Comparison of ENCODE assay signal across 15 cellular contexts in the genomic region with DNA sequence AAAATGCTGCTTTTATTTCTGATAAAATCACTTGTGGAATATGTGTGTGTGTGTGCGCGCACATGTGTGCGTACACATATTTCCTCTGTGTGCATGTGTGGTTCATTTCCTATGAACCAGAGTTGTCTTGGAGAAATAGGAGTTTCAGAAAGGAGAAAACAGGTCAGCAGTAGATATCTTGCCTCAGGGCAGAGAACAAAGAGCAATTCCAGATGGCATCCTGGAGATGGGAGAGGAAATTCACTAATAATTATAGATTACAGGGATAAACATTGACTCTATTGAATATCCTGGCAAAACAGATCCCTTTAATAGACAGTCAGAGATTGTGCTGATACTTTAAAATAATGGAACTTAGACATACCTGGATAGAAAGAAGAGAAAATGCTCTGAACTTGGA.
"Had no signal": no experiment of that assay in that cellular context is flagged by ENCODE, and none has a peak within 500 bp of the region (broad histone marks: within the 10 kb centered on the region; RNA-seq: fewer than 3 reads in every experiment).

No MANE protein-coding gene starts in this region.

- H3K27me3 ChIP-seq: esophagus muscularis mucosa, right atrium auricular region had no signal

- H3K36me3 Mint-ChIP-seq: activated CD8-positive, alpha-beta memory T cell treated with anti-CD3 and anti-CD28 coated beads, Interleukin-2, amount 10 ng/mL, durations not matched to agents 7 days and 5 days; activated naive CD8-positive, alpha-beta T cell had no signal

- H3K36me3 ChIP-seq: esophagus muscularis mucosa, prostate gland, right atrium auricular region, thyroid gland had no signal

- DNase-seq: activated B cell treated with CpG ODN at 0.5 μM for 24 hours; activated CD4-positive, alpha-beta memory T cell treated with anti-CD3 and anti-CD28 coated beads, Interleukin-2, amount 10 ng/mL, durations not matched to agents 7 days and 5 days; activated CD4-positive, alpha-beta T cell treated with anti-CD3 and anti-CD28 coated beads for 48 hours; activated CD8-positive, alpha-beta memory T cell treated with anti-CD3 and anti-CD28 coated beads, Interleukin-2, amount 10 ng/mL, durations not matched to agents 7 days and 5 days; dermis blood vessel endothelial cell; effector memory CD4-positive, alpha-beta T cell; left ventricle myocardium superior; stimulated activated CD4-positive, alpha-beta T cell treated with anti-CD3 and anti-CD28 coated beads, Interleukin-2, amount 100 ng/mL, for 24 hours; stimulated activated naive CD4-positive, alpha-beta T cell treated with Interleukin-2 at 50 U/mL for 16 hours; thyroid gland had no signal

- H3K27ac Mint-ChIP-seq: activated B cell treated with CpG ODN at 0.5 μM for 24 hours; activated CD4-positive, alpha-beta memory T cell treated with anti-CD3 and anti-CD28 coated beads, Interleukin-2, amount 10 ng/mL, durations not matched to agents 7 days and 5 days; activated CD8-positive, alpha-beta memory T cell treated with anti-CD3 and anti-CD28 coated beads, Interleukin-2, amount 10 ng/mL, durations not matched to agents 7 days and 5 days; activated naive CD8-positive, alpha-beta T cell had no signal

- H3K4me3 Mint-ChIP-seq: activated B cell treated with CpG ODN at 0.5 μM for 24 hours; activated CD4-positive, alpha-beta memory T cell treated with anti-CD3 and anti-CD28 coated beads, Interleukin-2, amount 10 ng/mL, durations not matched to agents 7 days and 5 days; activated CD8-positive, alpha-beta memory T cell treated with anti-CD3 and anti-CD28 coated beads, Interleukin-2, amount 10 ng/mL, durations not matched to agents 7 days and 5 days; activated naive CD8-positive, alpha-beta T cell had no signal

- H3K27ac ChIP-seq: esophagus muscularis mucosa, prostate gland, right atrium auricular region, thyroid gland had no signal

- H3K9me3 Mint-ChIP-seq: activated B cell treated with CpG ODN at 0.5 μM for 24 hours; activated CD4-positive, alpha-beta memory T cell treated with anti-CD3 and anti-CD28 coated beads, Interleukin-2, amount 10 ng/mL, durations not matched to agents 7 days and 5 days had no signal

- H3K4me1 ChIP-seq: esophagus muscularis mucosa, prostate gland, right atrium auricular region, thyroid gland had no signal

- FAIRE-seq: endothelial cell of umbilical vein had no signal

- H3K4me3 ChIP-seq: esophagus muscularis mucosa, prostate gland, right atrium auricular region, thyroid gland had no signal

- ATAC-seq: activated CD8-positive, alpha-beta memory T cell treated with anti-CD3 and anti-CD28 coated beads, Interleukin-2, amount 10 ng/mL, durations not matched to agents 7 days and 5 days; left ventricle myocardium superior had no signal

- H3K4me1 Mint-ChIP-seq: activated B cell treated with CpG ODN at 0.5 μM for 24 hours; activated CD4-positive, alpha-beta memory T cell treated with anti-CD3 and anti-CD28 coated beads, Interleukin-2, amount 10 ng/mL, durations not matched to agents 7 days and 5 days; activated CD8-positive, alpha-beta memory T cell treated with anti-CD3 and anti-CD28 coated beads, Interleukin-2, amount 10 ng/mL, durations not matched to agents 7 days and 5 days had no signal
